Comparison of ENCODE assay signal across 10 cellular contexts in genomic region chr21:42039911-42040351, GRCh38. TPM values are rescaled to one million over a fixed set of nuclear protein-coding genes. Genes with fewer than 3 reads are reported as not detected.
DNase-seq lines count a peak whose midpoint lies in the region; ATAC-seq and TF ChIP-seq lines count a peak whose summit lies in the region.
"Had no signal": no experiment of that assay in that cellular context is flagged by ENCODE, and none has a peak within 500 bp of the region (broad histone marks: within the 10 kb centered on the region; RNA-seq: fewer than 3 reads in every experiment).

No MANE protein-coding gene starts in this region.

- no peak overlapping the region for H3K4me2 ChIP-seq in PC-9

- peak overlapping the region; percentile 36 for H3K4me3 ChIP-seq in WI38 (ENCODE audit: low read depth, low read length)
- H3K4me3 ChIP-seq in PC-9 = no peak overlapping the region

- H3K4me1 ChIP-seq in PC-9 (replicated peaks; ENCODE audit: insufficient read depth) = peaks cover 14% of the 10 kb centered on the region

- no peaks in the 10 kb centered on the region for H3K79me2 ChIP-seq in PC-9 (ENCODE audit: low read depth)

- DNase-seq in H4 (ENCODE audit: low spot score) (peak; percentile 70), left ventricle myocardium superior (peak; percentile 63), smooth muscle cell of the brain vasculature (ENCODE audit: low read depth, low spot score) (peak; percentile 23), PC-9 (no peak), NCI-H2196 (lab: John Stamatoyannopoulos, UW; ENCODE audit: unreplicated experiment) (no peak)
- DNase-seq in effector memory CD8-positive, alpha-beta T cell = no peak
- DNase-seq: head of caudate nucleus had no signal

- H3K4me1 Mint-ChIP-seq in effector memory CD8-positive, alpha-beta T cell (ENCODE audit: low read depth in 2 of 2) = peaks cover 0 to 6% of the 10 kb centered on the region in 2 donors

- TF ChIP-seq CTCF in WI38 (IDR thresholded peaks at IDR 0.05; ENCODE audit: low read depth, low read length) = no peak
- TF ChIP-seq CTCF in PC-9 (conservative IDR thresholded peaks at IDR 0.05) = no peak

- peaks cover 0 to 14% of the 10 kb centered on the region in 2 donors for H3K27me3 Mint-ChIP-seq in effector memory CD8-positive, alpha-beta T cell

- H3K36me3 Mint-ChIP-seq in effector memory CD8-positive, alpha-beta T cell (ENCODE audit: insufficient read depth) = no peaks in the 10 kb centered on the region

- H3K9me3 ChIP-seq in PC-9 (ENCODE audit: insufficient read depth, low read depth) = no peaks in the 10 kb centered on the region

- no peak overlapping the region for H2AFZ ChIP-seq in PC-9

- no peak overlapping the region for H3K4me3 Mint-ChIP-seq in effector memory CD8-positive, alpha-beta T cell

- POLR2A ChIA-PET in PC-9 (lab: Charles Lee; ENCODE audit: unreplicated experiment) = interaction anchor here (0.7 kb wide), 1 partner anchor 24 kb away, joined by 4 read pairs; no protein-coding TSS in a partner anchor

- no TSS peak for BruUV-seq in PC-9 (replicated peaks; lab: Mats Ljungman, UMichigan)

- CTCF ChIA-PET in PC-9 (lab: Charles Lee) = no interaction called here

- intact Hi-C loops in left ventricle myocardium superior (cut with micrococcal nuclease) = no loop called here
- intact Hi-C loops in PC-9 (cut with micrococcal nuclease; ENCODE audit: unreplicated experiment) = no loop called here

- no peaks in the 10 kb centered on the region for H3F3A ChIP-seq in PC-9 (ENCODE audit: insufficient read depth, low read depth)

- no peaks in the 10 kb centered on the region for H3K36me3 ChIP-seq in PC-9 (ENCODE audit: low read depth)

- no peaks in the 10 kb centered on the region for H3K9me2 ChIP-seq in PC-9 (ENCODE audit: insufficient read depth)

- ATAC-seq in left ventricle myocardium superior (peak; percentile 76), GM21390 (IDR thresholded peaks at IDR 0.05; ENCODE audit: unreplicated experiment) (no peak)
- no peak for ATAC-seq in effector memory CD8-positive, alpha-beta T cell (replicated peaks)

- H3K9me3 Mint-ChIP-seq in effector memory CD8-positive, alpha-beta T cell = no peaks in the 10 kb centered on the region

- H3K27ac ChIP-seq in PC-9 = no peak overlapping the region

- H4K20me1 ChIP-seq in PC-9 (ENCODE audit: insufficient read depth) = no peaks in the 10 kb centered on the region

- no peaks in the 10 kb centered on the region for H3K27me3 ChIP-seq in PC-9 (ENCODE audit: insufficient read depth, low read depth)

- no peak overlapping the region for H3K27ac Mint-ChIP-seq in effector memory CD8-positive, alpha-beta T cell

RNA-seq across cellular contexts. Expression of gene ZBTB21, which starts 29.8 kb away (rescaled TPM):
- 12.8 and 16.0 TPM in 2 replicates for total RNA-seq in H4 (2014; rRNA removed; shearing (Covaris generic))
- total RNA-seq in left ventricle myocardium superior (6.6 TPM), PC-9 (2021) (9.1 and 13.5 TPM in 2 replicates)

RNA-seq across cellular contexts. Expression of gene UMODL1, which starts 31.2 kb away (rescaled TPM):
- total RNA-seq in H4 (2014; rRNA removed; shearing (Covaris generic)) = not detected in 2 replicates
- total RNA-seq in left ventricle myocardium superior (not detected), PC-9 (2021) (0.25 TPM in 1 of 2 replicates, not detected in the other)
- total RNA-seq: renal cortical epithelial cell had no signal

Comparison
In these comparisons a context has a peak if more than half of its experiments do, and no peak if none do; other contexts are left out.
1. DNase-seq: peak in H4 (single experiment), left ventricle myocardium superior (single experiment) and smooth muscle cell of the brain vasculature (single experiment); none in PC-9 (0 of 2), NCI-H2196 (single experiment) and effector memory CD8-positive, alpha-beta T cell (0 of 3).